In the genomic region with DNA sequence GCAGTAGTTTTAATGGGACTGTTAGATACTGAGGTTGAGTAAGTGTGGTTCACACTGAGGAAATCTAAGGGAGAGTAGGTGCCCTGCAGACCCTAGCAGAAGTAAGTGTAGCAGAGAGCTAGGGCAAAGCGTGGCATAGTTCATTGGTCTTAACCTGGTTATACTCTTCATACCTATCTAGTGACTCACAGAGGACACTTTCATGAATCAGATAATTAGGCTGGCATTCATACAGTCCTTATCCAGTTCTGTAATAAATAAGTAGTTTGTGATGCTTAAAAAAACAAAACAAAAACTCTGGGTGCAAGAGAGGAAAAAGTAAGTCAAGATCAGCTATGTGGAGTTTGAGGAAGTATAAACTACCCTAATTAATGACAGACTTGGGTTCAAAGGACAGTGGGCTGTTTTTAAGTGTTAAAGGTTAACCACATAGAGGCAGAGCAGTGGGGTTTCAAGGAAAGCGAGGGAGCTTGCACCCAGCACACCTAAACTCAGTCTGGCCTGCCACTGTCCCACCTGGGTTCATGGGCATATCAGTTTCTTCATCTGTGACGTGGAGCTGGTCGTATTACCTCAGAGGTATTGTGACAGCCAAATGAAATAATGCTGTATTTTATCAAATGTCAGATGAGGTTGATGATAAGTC, we compare ENCODE assay signal across 1 cellular context.
TF ChIP-seq lines count a peak whose summit lies in the region.

No MANE protein-coding gene starts in this region.

TF ChIP-seq in GM12878, 131 proteins besides CTCF, POLR2A, EP300 and RAD21 (continued from another document):
- TF ChIP-seq, protein P1, sequence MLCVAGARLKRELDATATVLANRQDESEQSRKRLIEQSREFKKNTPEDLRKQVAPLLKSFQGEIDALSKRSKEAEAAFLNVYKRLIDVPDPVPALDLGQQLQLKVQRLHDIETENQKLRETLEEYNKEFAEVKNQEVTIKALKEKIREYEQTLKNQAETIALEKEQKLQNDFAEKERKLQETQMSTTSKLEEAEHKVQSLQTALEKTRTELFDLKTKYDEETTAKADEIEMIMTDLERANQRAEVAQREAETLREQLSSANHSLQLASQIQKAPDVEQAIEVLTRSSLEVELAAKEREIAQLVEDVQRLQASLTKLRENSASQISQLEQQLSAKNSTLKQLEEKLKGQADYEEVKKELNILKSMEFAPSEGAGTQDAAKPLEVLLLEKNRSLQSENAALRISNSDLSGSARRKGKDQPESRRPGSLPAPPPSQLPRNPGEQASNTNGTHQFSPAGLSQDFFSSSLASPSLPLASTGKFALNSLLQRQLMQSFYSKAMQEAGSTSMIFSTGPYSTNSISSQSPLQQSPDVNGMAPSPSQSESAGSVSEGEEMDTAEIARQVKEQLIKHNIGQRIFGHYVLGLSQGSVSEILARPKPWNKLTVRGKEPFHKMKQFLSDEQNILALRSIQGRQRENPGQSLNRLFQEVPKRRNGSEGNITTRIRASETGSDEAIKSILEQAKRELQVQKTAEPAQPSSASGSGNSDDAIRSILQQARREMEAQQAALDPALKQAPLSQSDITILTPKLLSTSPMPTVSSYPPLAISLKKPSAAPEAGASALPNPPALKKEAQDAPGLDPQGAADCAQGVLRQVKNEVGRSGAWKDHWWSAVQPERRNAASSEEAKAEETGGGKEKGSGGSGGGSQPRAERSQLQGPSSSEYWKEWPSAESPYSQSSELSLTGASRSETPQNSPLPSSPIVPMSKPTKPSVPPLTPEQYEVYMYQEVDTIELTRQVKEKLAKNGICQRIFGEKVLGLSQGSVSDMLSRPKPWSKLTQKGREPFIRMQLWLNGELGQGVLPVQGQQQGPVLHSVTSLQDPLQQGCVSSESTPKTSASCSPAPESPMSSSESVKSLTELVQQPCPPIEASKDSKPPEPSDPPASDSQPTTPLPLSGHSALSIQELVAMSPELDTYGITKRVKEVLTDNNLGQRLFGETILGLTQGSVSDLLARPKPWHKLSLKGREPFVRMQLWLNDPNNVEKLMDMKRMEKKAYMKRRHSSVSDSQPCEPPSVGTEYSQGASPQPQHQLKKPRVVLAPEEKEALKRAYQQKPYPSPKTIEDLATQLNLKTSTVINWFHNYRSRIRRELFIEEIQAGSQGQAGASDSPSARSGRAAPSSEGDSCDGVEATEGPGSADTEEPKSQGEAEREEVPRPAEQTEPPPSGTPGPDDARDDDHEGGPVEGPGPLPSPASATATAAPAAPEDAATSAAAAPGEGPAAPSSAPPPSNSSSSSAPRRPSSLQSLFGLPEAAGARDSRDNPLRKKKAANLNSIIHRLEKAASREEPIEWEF (IDR thresholded peaks at IDR 0.05; ENCODE audit: insufficient replicate concordance, low read depth, low read length), result no peak
- peak; percentile 57 for TF ChIP-seq NR2F1 (conservative IDR thresholded peaks at IDR 0.05)
- TF ChIP-seq NFYA (IDR thresholded peaks at IDR 0.05; ENCODE audit: borderline replicate concordance, low read depth, low read length), result no peak
- no peak for TF ChIP-seq ZNF274 (IDR thresholded peaks at IDR 0.05; ENCODE audit: insufficient read depth, insufficient read length)
- no peak for TF ChIP-seq RCOR1 (conservative IDR thresholded peaks at IDR 0.05; ENCODE audit: low read depth, low read length)
TF ChIP-seq in GM12878: peak in this region for 3.
